ENCODE assay signal across 8 cellular contexts in the genomic region with DNA sequence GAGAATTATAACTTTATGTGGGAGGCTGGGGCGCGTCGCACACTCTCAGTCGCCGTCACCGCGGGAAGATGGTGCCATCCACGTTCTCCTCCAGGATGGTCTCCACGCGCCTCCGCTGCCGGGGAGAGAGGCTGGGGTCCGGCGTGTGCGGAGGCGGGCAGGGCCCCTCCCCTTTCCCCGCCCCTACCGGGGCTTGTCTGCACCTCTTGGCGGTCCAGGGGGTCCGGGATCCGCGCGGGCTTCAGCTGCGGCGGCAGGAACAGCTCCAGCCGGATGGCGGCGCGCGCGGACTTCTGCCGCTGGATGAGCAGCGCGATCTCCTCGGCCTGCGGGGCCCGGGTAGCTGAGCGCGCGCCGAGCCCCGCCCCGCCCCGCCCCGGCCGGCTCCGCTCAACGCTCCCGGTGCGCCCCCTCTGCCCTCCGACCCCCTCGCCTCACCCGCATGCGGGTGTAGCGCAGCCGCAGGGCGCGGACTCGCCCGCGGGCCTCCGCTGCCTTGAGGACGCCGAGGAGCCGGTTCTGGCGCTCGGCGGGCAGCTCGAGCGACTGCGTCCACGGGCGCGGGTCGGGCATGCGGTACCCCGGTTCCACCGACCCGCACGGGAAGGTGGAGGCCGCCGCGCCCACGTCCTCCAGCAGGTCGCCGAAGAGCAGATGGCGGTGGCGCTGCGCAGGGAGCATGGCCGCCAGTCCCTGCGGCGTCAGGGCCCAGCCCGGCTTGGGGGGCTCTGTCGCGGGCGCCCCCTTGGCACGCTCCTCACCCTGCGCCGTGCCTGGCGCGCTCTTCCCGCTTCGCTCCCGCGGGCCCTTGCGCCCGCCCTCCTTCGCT. TPM values are rescaled to one million over a fixed set of nuclear protein-coding genes. Genes with fewer than 3 reads are reported as not detected.
DNase-seq lines count a peak whose midpoint lies in the region; TF ChIP-seq lines count a peak whose summit lies in the region.

No MANE protein-coding gene starts in this region.

- H3K4me1 ChIP-seq in H9 (ENCODE audit: insufficient read depth, low read length), result no peaks in the 10 kb centered on the region

- peaks cover 5 to 7% of the 10 kb centered on the region in 2 experiments; a peak in 4 of 5 replicates for H3K9me3 Mint-ChIP-seq in H9
- H3K9me3 Mint-ChIP-seq in endothelial cell (ENCODE audit: unreplicated experiment), result no peaks in the 10 kb centered on the region
- no peaks in the 10 kb centered on the region for H3K9me3 Mint-ChIP-seq in mesothelial cell of epicardium

- no peaks in the 10 kb centered on the region for H3K9me3 ChIP-seq in H9 (ENCODE audit: control insufficient read depth, low read depth, low read length)

- no peaks in the 10 kb centered on the region for H4K20me1 ChIP-seq in H9 (ENCODE audit: control insufficient read depth, insufficient read depth, insufficient read length)

- H3K27ac Mint-ChIP-seq in H9, result no peak overlapping the region; a peak in 1 of 7 replicates
- H3K27ac Mint-ChIP-seq in endothelial cell (ENCODE audit: unreplicated experiment), result no peak overlapping the region
- H3K27ac Mint-ChIP-seq in mesothelial cell of epicardium, result no peak overlapping the region

- peaks cover 20% of the 10 kb centered on the region for H3K23me2 ChIP-seq in H9 (ENCODE audit: insufficient read length, low read depth, low read length, poor library complexity, severe bottlenecking)

- no peak overlapping the region for H2BK120ac ChIP-seq in H9 (ENCODE audit: low read depth, low read length, poor library complexity, severe bottlenecking)

- no peak overlapping the region for H2BK15ac ChIP-seq in H9 (ENCODE audit: low read depth, low read length)

- H3K4me3 Mint-ChIP-seq in H9 (peak overlapping the region; percentile 50 to 77), endothelial cell (ENCODE audit: unreplicated experiment) (peak overlapping the region; percentile 63), mesothelial cell of epicardium (peak overlapping the region; percentile 60)

- H3T11ph ChIP-seq in H9 (ENCODE audit: low read length), result no peak overlapping the region

- H2AK5ac ChIP-seq in H9 (ENCODE audit: insufficient read length, low read length), result no peak overlapping the region

- H3K4me2 ChIP-seq in H9 (ENCODE audit: insufficient read depth, insufficient read length, low read length), result peak overlapping the region; percentile 66

- peaks cover 29 to 39% of the 10 kb centered on the region in 2 experiments for H3K4me1 Mint-ChIP-seq in H9
- H3K4me1 Mint-ChIP-seq in endothelial cell (ENCODE audit: unreplicated experiment), result peaks cover 26% of the 10 kb centered on the region
- H3K4me1 Mint-ChIP-seq in mesothelial cell of epicardium, result peaks cover 18% of the 10 kb centered on the region

- H3K36me3 Mint-ChIP-seq in H9 (ENCODE audit: insufficient read depth in 1 of 3, low read depth in 3 of 3), result no peaks in the 10 kb centered on the region; a peak in 1 of 7 replicates
- peaks cover 12% of the 10 kb centered on the region for H3K36me3 Mint-ChIP-seq in endothelial cell (ENCODE audit: low read depth, unreplicated experiment)
- no peaks in the 10 kb centered on the region for H3K36me3 Mint-ChIP-seq in mesothelial cell of epicardium

- no peak overlapping the region for H4K5ac ChIP-seq in H9 (ENCODE audit: insufficient read length, low read depth, low read length)

- no peak overlapping the region for H3K23ac ChIP-seq in H9 (ENCODE audit: insufficient read length, low read depth, low read length)

- H2BK5ac ChIP-seq in H9 (ENCODE audit: insufficient read length, low read length), result no peak overlapping the region

- WGBS in H9 (ENCODE audit: extremely low coverage, insufficient read length, low lambda C conversion rate), result no CpG with 5 or more reads among the region's 108 CpGs

- peaks cover 70% of the 10 kb centered on the region for H3K27me3 Mint-ChIP-seq in H9 (ENCODE audit: low read depth)
- H3K27me3 Mint-ChIP-seq in endothelial cell (ENCODE audit: unreplicated experiment), result peaks cover 23% of the 10 kb centered on the region
- peaks cover 73% of the 10 kb centered on the region for H3K27me3 Mint-ChIP-seq in mesothelial cell of epicardium (ENCODE audit: low read depth)

- TF ChIP-seq CTCF in AG09319 (IDR thresholded peaks at IDR 0.05; ENCODE audit: low read depth, low read length), result peak; percentile 57
- peak; percentile 77 for TF ChIP-seq CTCF in H9 (conservative IDR thresholded peaks at IDR 0.05)
- peak; percentile 67 for TF ChIP-seq CTCF in endothelial cell (IDR thresholded peaks at IDR 0.05; ENCODE audit: unreplicated experiment)
- TF ChIP-seq CTCF in mesothelial cell of epicardium (IDR thresholded peaks at IDR 0.05; ENCODE audit: unreplicated experiment), result peak; percentile 25

- no peak overlapping the region for H2AFZ ChIP-seq in H9 (ENCODE audit: low read length)

- H4K91ac ChIP-seq in H9 (ENCODE audit: insufficient read length, low read depth, low read length), result no peak overlapping the region

- no peaks in the 10 kb centered on the region for H3K79me1 ChIP-seq in H9 (ENCODE audit: insufficient read depth, low read depth, low read length, poor library complexity, severe bottlenecking)

- H2BK12ac ChIP-seq in H9 (ENCODE audit: insufficient read length, low read depth, low read length), result no peak overlapping the region

- no peak overlapping the region for H3K56ac ChIP-seq in H9 (ENCODE audit: insufficient read length, low read depth, low read length)

- H3K4ac ChIP-seq in H9 (ENCODE audit: low read depth, low read length), result no peak overlapping the region

- peak overlapping the region; percentile 68; the same call in 1 of the 2 replicates for H3K14ac ChIP-seq in H9 (ENCODE audit: insufficient read depth, low read length)

- no peak overlapping the region for H3K18ac ChIP-seq in H9 (ENCODE audit: insufficient read length, low read depth, low read length)

- no peaks in the 10 kb centered on the region for H3K79me2 ChIP-seq in H9 (ENCODE audit: insufficient read depth, low read length)

- H4K8ac ChIP-seq in H9 (replicated peaks; ENCODE audit: insufficient read length, low read depth, low read length), result no peak overlapping the region

- H2BK20ac ChIP-seq in H9 (ENCODE audit: low read depth, low read length, poor library complexity, severe bottlenecking), result no peak overlapping the region

- no peak overlapping the region for H3K9ac ChIP-seq in H9 (ENCODE audit: extremely low read depth, insufficient read length, low read length)

- DNase-seq in AG09319 (ENCODE audit: extremely low read depth, low read depth), result no peak
- peak; percentile 87 for DNase-seq in H9
- peak; percentile 62 for DNase-seq in NCI-H82 treated with DMSO at 0.1 percent for 48 hours (lab: John Stamatoyannopoulos, UW; ENCODE audit: unreplicated experiment)
- peak; percentile 71 for DNase-seq in activated CD8-positive, alpha-beta memory T cell treated with anti-CD3 and anti-CD28 coated beads, Interleukin-2, amount 50 U/mL, for 4 hours
- peak; percentile 86 for DNase-seq in endothelial cell (ENCODE audit: low spot score)
- DNase-seq in mesothelial cell of epicardium (ENCODE audit: low spot score in 2 of 2, unreplicated experiment in 2 of 2), result peak; percentile 68 to 83
- peak; percentile 85 for DNase-seq in stimulated activated CD8-positive, alpha-beta memory T cell treated with anti-CD3 and anti-CD28 coated beads, Interleukin-4, amount 100 ng/mL, for 48 hours
- no peak for DNase-seq in RKO (ENCODE audit: low spot score)

- no peak overlapping the region for H3K27ac ChIP-seq in H9 (ENCODE audit: insufficient read length, low read depth, low read length)

- peaks cover 5% of the 10 kb centered on the region; the same call in 1 of the 2 replicates for H3K27me3 ChIP-seq in H9 (ENCODE audit: insufficient read depth, low read length)

RNA-seq across cellular contexts. Expression of a gene that starts 0.6 kb away (rescaled TPM):
- 0.39 TPM in 1 of 2 replicates, not detected in the other for total RNA-seq in H9 (2021)
- total RNA-seq in endothelial cell (ENCODE audit: unreplicated experiment), result not detected
- 0.36 TPM in 1 of 3 replicates, not detected in the others for total RNA-seq in mesothelial cell of epicardium

RNA-seq across cellular contexts. Expression of a gene that starts 3.7 kb away (rescaled TPM):
- total RNA-seq in H9 (2021) (0.90 and 1.0 TPM in 2 replicates), endothelial cell (ENCODE audit: unreplicated experiment) (10.2 TPM), mesothelial cell of epicardium (2.2 to 2.6 TPM (median 2.5 TPM) in 3 replicates)

RNA-seq across cellular contexts. Expression of a gene that starts 4.3 kb away (rescaled TPM):
- 11.7 and 12.8 TPM in 2 replicates for total RNA-seq in H9 (2021)
- total RNA-seq in endothelial cell (ENCODE audit: unreplicated experiment), result 26.2 TPM
- 7.0 to 8.1 TPM (median 7.9 TPM) in 3 replicates for total RNA-seq in mesothelial cell of epicardium

RNA-seq across cellular contexts. Expression of a gene that starts 20.6 kb away (rescaled TPM):
- total RNA-seq in H9 (2021) (48.1 and 51.7 TPM in 2 replicates), endothelial cell (ENCODE audit: unreplicated experiment) (123 TPM), mesothelial cell of epicardium (77.9 to 81.3 TPM (median 81.2 TPM) in 3 replicates)

RNA-seq across cellular contexts. Expression of a gene that starts 23.8 kb away (rescaled TPM):
- total RNA-seq in H9 (2021) (not detected in 2 replicates), endothelial cell (ENCODE audit: unreplicated experiment) (not detected), mesothelial cell of epicardium (not detected in 3 replicates)

Comparison
In these comparisons a context has a peak if more than half of its experiments do, and no peak if none do; other contexts are left out.
1. DNase-seq: peak in H9 (single experiment), NCI-H82 treated with DMSO at 0.1 percent for 48 hours (single experiment), activated CD8-positive, alpha-beta memory T cell treated with anti-CD3 and anti-CD28 coated beads, Interleukin-2, amount 50 U/mL, for 4 hours (single experiment), endothelial cell (single experiment), mesothelial cell of epicardium (2 of 2) and stimulated activated CD8-positive, alpha-beta memory T cell treated with anti-CD3 and anti-CD28 coated beads, Interleukin-4, amount 100 ng/mL, for 48 hours (single experiment); none in AG09319 (single experiment) and RKO (single experiment).
2. CTCF ChIP-seq: peak in every context shown above with its lines; median percentile 77 in H9; 67 in endothelial cell; 57 in AG09319; 25 in mesothelial cell of epicardium.
3. Peak in every context shown above with its lines, with median percentiles within 50 percentile points of each other: H3K4me3 Mint-ChIP-seq.